8 cellular contexts compared by ENCODE assay signal in genomic region chr2:58240595-58240937, GRCh38. TPM values are rescaled to one million over a fixed set of nuclear protein-coding genes. Genes with fewer than 3 reads are reported as not detected.
DNase-seq lines count a peak whose midpoint lies in the region; ATAC-seq, FAIRE-seq and TF ChIP-seq lines count a peak whose summit lies in the region.

No MANE protein-coding gene starts in this region.

- DNase-seq in A549 (ENCODE audit: low read depth in 1 of 2, low spot score in 1 of 2): peak in 1 of 2 experiments; percentile 11
- peak; percentile 22 for DNase-seq in NCI-H2107 (lab: John Stamatoyannopoulos, UW)
- no peak for DNase-seq in brain microvascular endothelial cell
- DNase-seq in right lobe of liver: no peak
- no peak for DNase-seq in transverse colon
- DNase-seq in NCI-H1930 (lab: John Stamatoyannopoulos, UW): no peak
- no peak for DNase-seq in SKM-1 (lab: John Stamatoyannopoulos, UW; ENCODE audit: unreplicated experiment)

- TF ChIP-seq CTCF in A549 (IDR thresholded peaks at IDR 0.05) (no peak), brain microvascular endothelial cell (IDR thresholded peaks at IDR 0.05; ENCODE audit: low read depth, low read length, missing control alignments) (no peak), right lobe of liver (IDR thresholded peaks at IDR 0.05) (no peak), transverse colon (IDR thresholded peaks at IDR 0.05) (no peak)

- CTCF ChIA-PET in A549 (lab: Yijun Ruan, JAX): interaction anchor here (0.9 to 1.0 kb wide), 2 partner anchors 208 to 335 kb away, joined by 3 read pairs; no protein-coding TSS in a partner anchor

- H3K4me1 ChIP-seq in A549: peaks cover 24% of the 10 kb centered on the region; the same call in 2 of the 3 replicates
- peaks cover 0 to 16% (median 5%) of the 10 kb centered on the region in 4 donors for H3K4me1 ChIP-seq in right lobe of liver
- peaks cover 0 to 18% (median 7%) of the 10 kb centered on the region in 4 donors for H3K4me1 ChIP-seq in transverse colon

- in situ Hi-C loops in brain microvascular endothelial cell (cut with HindIII; ENCODE audit: low pct_ligation_motif_present, low sequenced_read_pairs) (no loop called here), transverse colon (cut with MboI; ENCODE audit: low pct_ligation_motif_present in 1 of 4, low pct_unique_long_range_greater_than_20kb in 1 of 4, low sequenced_read_pairs in 3 of 4) (no loop called here)

- FAIRE-seq in A549 (lab: Jason Lieb, UNC): no peak

- TF ChIP-seq POLR2A in A549 (IDR thresholded peaks at IDR 0.05; ENCODE audit: low read length) (no peak), right lobe of liver (IDR thresholded peaks at IDR 0.05) (no peak), transverse colon (IDR thresholded peaks at IDR 0.05) (no peak)

- H3K27me3 ChIP-seq in brain microvascular endothelial cell (replicated peaks): no peaks in the 10 kb centered on the region
- H3K27me3 ChIP-seq in right lobe of liver: no peaks in the 10 kb centered on the region
- peaks cover 5% of the 10 kb centered on the region for H3K27me3 ChIP-seq in transverse colon

- POLR2A ChIA-PET in A549 (lab: Yijun Ruan, JAX): interaction anchor here (1.0 to 1.2 kb wide), 2 partner anchors 53 to 207 kb away, joined by 4 to 5 read pairs; no protein-coding TSS in a partner anchor

- H3K4me3 ChIP-seq in A549 (peak overlapping the region; percentile 88), brain microvascular endothelial cell (ENCODE audit: low read depth, low read length) (peak overlapping the region; percentile 83), right lobe of liver (peak overlapping the region; percentile 91 to 98 (median 92)), transverse colon (peak overlapping the region; percentile 53 to 95 (median 86))

- H3K9me3 ChIP-seq in A549 (peaks cover 6% of the 10 kb centered on the region; the same call in 1 of the 3 replicates), right lobe of liver (no peaks in the 10 kb centered on the region), transverse colon (no peaks in the 10 kb centered on the region)

- H3K36me3 ChIP-seq in brain microvascular endothelial cell (replicated peaks) (no peaks in the 10 kb centered on the region), right lobe of liver (no peaks in the 10 kb centered on the region), transverse colon (no peaks in the 10 kb centered on the region)

- H3K27ac ChIP-seq in A549 (peak overlapping the region; percentile 96 to 97), brain microvascular endothelial cell (peak overlapping the region; percentile 59), right lobe of liver (peak overlapping the region; percentile 90 to 91 (median 91)), transverse colon (peak overlapping the region; percentile 84 to 91 (median 88))

- H3K4me2 ChIP-seq in A549: peak overlapping the region; percentile 94

- intact Hi-C loops in right lobe of liver (cut with DNase I) (no loop called here), transverse colon (cut with DNase I; ENCODE audit: low total_unique reads) (no loop called here)

- TF ChIP-seq RAD21 in A549 (conservative IDR thresholded peaks at IDR 0.05 in 1 of 2, IDR thresholded peaks at IDR 0.05 in 1 of 2): no peak

- 6% methylated on average over 8 of the region's 8 CpGs for WGBS in A549 (ENCODE audit: missing lambda C conversion rate)
- 6% methylated on average over 8 of the region's 8 CpGs for WGBS in right lobe of liver (ENCODE audit: insufficient coverage, low coverage, low lambda C conversion rate, missing lambda C conversion rate)
- WGBS in transverse colon (ENCODE audit: low coverage in 1 of 2), 2 donors: 5 to 6% methylated on average over 8 of the region's 8 CpGs

- TF ChIP-seq EP300 in A549 (IDR thresholded peaks at IDR 0.05) (no peak), transverse colon (IDR thresholded peaks at IDR 0.05; ENCODE audit: low read depth) (no peak)

- peak; percentile 16 to 26; a peak in 4 of 6 replicates for ATAC-seq in A549
- peak; percentile 12 for ATAC-seq in GM18909 (IDR thresholded peaks at IDR 0.05; ENCODE audit: poor library complexity, unreplicated experiment)
- peak; percentile 37 to 46 (median 40) for ATAC-seq in right lobe of liver

TF ChIP-seq in A549, 52 proteins besides CTCF, POLR2A, EP300 and RAD21:
- no peak for TF ChIP-seq EHMT2 (IDR thresholded peaks at IDR 0.05; ENCODE audit: low read depth)
- TF ChIP-seq MAFK (IDR thresholded peaks at IDR 0.05; ENCODE audit: partially characterized antibody): no peak
- no peak for TF ChIP-seq HOXB5 (CRISPR knock-in tag; IDR thresholded peaks at IDR 0.05)
- no peak for TF ChIP-seq NPAS2 (CRISPR knock-in tag; IDR thresholded peaks at IDR 0.05; ENCODE audit: borderline replicate concordance)
- no peak for TF ChIP-seq ZNF302 (CRISPR knock-in tag; IDR thresholded peaks at IDR 0.05)
- no peak for TF ChIP-seq CEBPB (IDR thresholded peaks at IDR 0.05)
- TF ChIP-seq ZFP36 (IDR thresholded peaks at IDR 0.05; ENCODE audit: borderline replicate concordance, partially characterized antibody): no peak
- no peak for TF ChIP-seq BCL3 (IDR thresholded peaks at IDR 0.05)
- no peak for TF ChIP-seq RCOR1 (IDR thresholded peaks at IDR 0.05; ENCODE audit: low read depth, low read length)
- no peak for TF ChIP-seq RNF2 (IDR thresholded peaks at IDR 0.05; ENCODE audit: borderline replicate concordance, low read depth)
- no peak for TF ChIP-seq HOXA7 (CRISPR knock-in tag; IDR thresholded peaks at IDR 0.05)

RNA-seq across cellular contexts. Expression of gene FANCL, which starts 0.6 kb away (rescaled TPM):
- 50.5 and 68.8 TPM in 2 replicates for polyA plus RNA-seq in A549 (2011; rRNA removed)
- 23.6 and 24.8 TPM in 2 replicates for polyA plus RNA-seq in A549 (2012; cell fraction: cytosol; rRNA removed)
- polyA plus RNA-seq in A549 (2012; cell fraction: nucleus; rRNA removed): 14.1 and 28.7 TPM in 2 replicates
- polyA plus RNA-seq in A549 (2017; fragmentation: RNase III; extraction: RNeasy Plus Mini Kit Qiagen cat#74134 plus additional on column Dnase treatment): 33.8 to 34.4 TPM (median 34.1 TPM) in 3 replicates
- polyA minus RNA-seq in A549 (2011; rRNA and poly(A)+ RNA removed): 24.0 and 26.7 TPM in 2 replicates
- total RNA-seq in right lobe of liver: 10 to 100 TPM in 5 of 6 experiments, 1 to 10 TPM in 1; 6.8 to 22.3 (median 15.3) TPM
- 10 to 100 TPM; 11.2 to 33.4 (median 25.6) TPM for total RNA-seq in transverse colon
